In the genomic region with DNA sequence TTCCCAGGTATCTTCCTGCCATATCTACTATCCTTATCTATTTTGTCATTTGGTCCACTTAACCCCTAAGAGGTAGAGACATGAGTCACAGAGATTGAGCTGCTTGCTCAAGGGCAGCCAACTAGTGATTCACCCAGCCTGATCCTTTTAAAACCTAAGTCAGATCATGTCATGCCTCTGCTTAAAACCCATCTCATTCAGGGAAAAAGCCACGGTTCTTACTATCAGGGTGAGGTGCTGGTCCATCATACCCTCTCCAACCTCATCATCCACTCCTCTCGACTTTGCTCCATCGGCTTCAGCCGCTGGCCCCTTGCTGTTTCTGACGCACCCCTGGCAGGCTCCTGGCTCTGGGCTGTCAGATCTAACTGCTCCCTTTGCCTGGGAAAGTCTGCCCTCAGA, we compare ENCODE assay signal across 10 cellular contexts. TPM values are rescaled to one million over a fixed set of nuclear protein-coding genes. Genes with fewer than 3 reads are reported as not detected.
DNase-seq lines count a peak whose midpoint lies in the region; ATAC-seq and TF ChIP-seq lines count a peak whose summit lies in the region.
"Had no signal": no experiment of that assay in that cellular context is flagged by ENCODE, and none has a peak within 500 bp of the region (broad histone marks: within the 10 kb centered on the region; RNA-seq: fewer than 3 reads in every experiment).

No MANE protein-coding gene starts in this region.

- no peaks in the 10 kb centered on the region for H3K9me2 ChIP-seq in GM23248 (ENCODE audit: insufficient read depth)

- peak overlapping the region; percentile 65 for H3K4me3 Mint-ChIP-seq in endothelial cell (ENCODE audit: unreplicated experiment)
- H3K4me3 Mint-ChIP-seq: activated naive CD8-positive, alpha-beta T cell had no signal

- H3K4me2 ChIP-seq in GM23248 (ENCODE audit: unreplicated experiment) (peak overlapping the region; percentile 44), osteoblast (ENCODE audit: insufficient read depth, low read length) (peak overlapping the region; percentile 40)

- H3K4me3 ChIP-seq in GM23248 (no peak overlapping the region), osteoblast (ENCODE audit: insufficient read depth, low read length) (no peak overlapping the region)

- H3K9me3 ChIP-seq in GM23248 (ENCODE audit: low read depth) = no peaks in the 10 kb centered on the region
- no peaks in the 10 kb centered on the region for H3K9me3 ChIP-seq in osteoblast (ENCODE audit: low read depth, low read length)

- no peak overlapping the region for H3K27ac ChIP-seq in GM23248
- peak overlapping the region; percentile 40 for H3K27ac ChIP-seq in osteoblast (ENCODE audit: low read depth, low read length)

- H2AFZ ChIP-seq in GM23248 (no peak overlapping the region), osteoblast (ENCODE audit: low read length) (peak overlapping the region; percentile 10)

- WGBS in GM23248 (ENCODE audit: low coverage in 1 of 2, low lambda C conversion rate in 2 of 2, missing lambda C conversion rate in 2 of 2), 2 experiments = 73 to 76% methylated on average over 5 of the region's 5 CpGs

- H3K4me1 Mint-ChIP-seq in endothelial cell (ENCODE audit: unreplicated experiment) = no peaks in the 10 kb centered on the region

- H3K9me3 Mint-ChIP-seq in endothelial cell (ENCODE audit: unreplicated experiment) = no peaks in the 10 kb centered on the region

- H3K4me1 ChIP-seq in GM23248 (ENCODE audit: insufficient read depth) = peaks cover 24% of the 10 kb centered on the region
- H3K4me1 ChIP-seq in osteoblast (ENCODE audit: insufficient read depth, low read length) = peaks cover 20% of the 10 kb centered on the region

- no peaks in the 10 kb centered on the region for H3K36me3 ChIP-seq in GM23248 (ENCODE audit: low read depth)
- no peaks in the 10 kb centered on the region for H3K36me3 ChIP-seq in osteoblast (ENCODE audit: insufficient read depth, low read length)

- H4K20me1 ChIP-seq in GM23248 (ENCODE audit: insufficient read depth) (no peaks in the 10 kb centered on the region), osteoblast (ENCODE audit: insufficient read depth, low read length) (no peaks in the 10 kb centered on the region)

- H3K27me3 Mint-ChIP-seq in endothelial cell (ENCODE audit: unreplicated experiment) = peaks cover 1% of the 10 kb centered on the region
- H3K27me3 Mint-ChIP-seq: activated naive CD8-positive, alpha-beta T cell had no signal

- no peaks in the 10 kb centered on the region for H3K27me3 ChIP-seq in GM23248 (replicated peaks; ENCODE audit: insufficient read depth)
- peaks cover 3% of the 10 kb centered on the region for H3K27me3 ChIP-seq in osteoblast (ENCODE audit: insufficient read depth, low read length)

- no peak overlapping the region for H3K9ac ChIP-seq in GM23248

- TF ChIP-seq CTCF in endothelial cell (IDR thresholded peaks at IDR 0.05; ENCODE audit: unreplicated experiment) (no peak), osteoblast (IDR thresholded peaks at IDR 0.05; ENCODE audit: extremely low read depth, low read depth, low read length) (no peak)

- DNase-seq in GM23248 (peak; percentile 90), NCI-H524 treated with DMSO at 0.1 percent for 48 hours (lab: John Stamatoyannopoulos, UW) (peak; percentile 15), endothelial cell (ENCODE audit: low spot score) (no peak), osteoblast (ENCODE audit: insufficient read length, low spot score, missing footprints) (peak; percentile 88), NCI-H187 (lab: John Stamatoyannopoulos, UW) (no peak), OCI-M2 (lab: John Stamatoyannopoulos, UW; ENCODE audit: unreplicated experiment) (no peak)
- DNase-seq: GDM1, NCI-H2029 had no signal

- in situ Hi-C loops in GM23248 (cut with MboI) = no loop called here

- H3K36me3 Mint-ChIP-seq in endothelial cell (ENCODE audit: low read depth, unreplicated experiment) = peaks cover 78% of the 10 kb centered on the region

- ATAC-seq in GM18520 (IDR thresholded peaks at IDR 0.05; ENCODE audit: unreplicated experiment) = no peak

- peak overlapping the region; percentile 34 for H3K27ac Mint-ChIP-seq in endothelial cell (ENCODE audit: unreplicated experiment)
- H3K27ac Mint-ChIP-seq: activated naive CD8-positive, alpha-beta T cell had no signal

- peaks cover 14% of the 10 kb centered on the region; the same call in 1 of the 2 replicates for H3F3A ChIP-seq in GM23248 (ENCODE audit: insufficient read depth)

- no peaks in the 10 kb centered on the region for H3K79me2 ChIP-seq in GM23248 (ENCODE audit: insufficient read depth)
- no peaks in the 10 kb centered on the region for H3K79me2 ChIP-seq in osteoblast (ENCODE audit: insufficient read depth, low read length)

RNA-seq across cellular contexts. Expression of a gene that starts 14.4 kb away (rescaled TPM):
- total RNA-seq in GM23248 (2014; rRNA removed; shearing (Covaris generic)) = 27.6 and 28.4 TPM in 2 replicates
- 14.5 and 15.4 TPM in 2 replicates for polyA plus RNA-seq in GM23248 (2016; fragmentation: Nextera tagmentation; extraction: Ambion mirVana)
- total RNA-seq in endothelial cell (ENCODE audit: unreplicated experiment) (43.2 TPM), osteoblast (21.5 and 23.9 TPM in 2 replicates)

Comparison
In these comparisons a context has a peak if more than half of its experiments do, and no peak if none do; other contexts are left out.
1. DNase-seq: peak in GM23248 (single experiment), NCI-H524 treated with DMSO at 0.1 percent for 48 hours (single experiment) and osteoblast (single experiment); none in endothelial cell (single experiment), NCI-H187 (0 of 2) and OCI-M2 (single experiment).